Comparison of ENCODE assay signal across 22 cellular contexts in the genomic region with DNA sequence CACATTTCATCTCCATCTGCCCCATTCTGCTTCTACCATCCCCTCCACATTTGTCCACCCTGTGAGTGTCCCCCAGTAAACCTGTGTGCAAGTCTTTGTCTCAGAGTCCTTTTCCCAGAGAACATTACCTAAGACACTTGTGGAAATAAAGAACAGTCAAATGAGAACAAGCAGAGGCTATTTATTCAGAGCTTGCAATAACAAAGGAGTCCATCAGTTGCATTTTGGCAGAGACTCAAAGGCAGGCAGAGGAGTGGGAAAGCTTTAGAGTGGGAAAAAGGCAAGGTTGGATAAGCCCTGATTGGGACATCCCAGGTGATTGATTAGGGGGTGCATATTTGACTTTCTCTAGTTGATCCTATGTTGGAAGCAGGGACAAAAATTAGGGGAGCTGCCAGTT. TPM values are rescaled to one million over a fixed set of nuclear protein-coding genes. Genes with fewer than 3 reads are reported as not detected.
DNase-seq lines count a peak whose midpoint lies in the region; ATAC-seq and TF ChIP-seq lines count a peak whose summit lies in the region.
"Had no signal": no experiment of that assay in that cellular context is flagged by ENCODE, and none has a peak within 500 bp of the region (broad histone marks: within the 10 kb centered on the region; RNA-seq: fewer than 3 reads in every experiment).

No MANE protein-coding gene starts in this region.

- H3K36me3 ChIP-seq in right atrium auricular region, result no peaks in the 10 kb centered on the region
- no peaks in the 10 kb centered on the region for H3K36me3 ChIP-seq in ovary
- no peaks in the 10 kb centered on the region for H3K36me3 ChIP-seq in mucosa of descending colon (ENCODE audit: low read depth)
- H3K36me3 ChIP-seq: stomach, upper lobe of left lung had no signal

- ATAC-seq in Right ventricle myocardium superior (ENCODE audit: poor library complexity) (peak; percentile 47), mucosa of descending colon (no peak), HG02571 (IDR thresholded peaks at IDR 0.05; ENCODE audit: unreplicated experiment) (no peak)
- ATAC-seq: activated CD8-positive, alpha-beta memory T cell treated with anti-CD3 and anti-CD28 coated beads, Interleukin-2, amount 10 ng/mL, durations not matched to agents 7 days and 5 days; PC-3 had no signal

- in situ Hi-C loops in astrocyte of the spinal cord (cut with HindIII; ENCODE audit: low sequenced_read_pairs), result no loop called here

- H3K27me3 ChIP-seq in right atrium auricular region, result no peaks in the 10 kb centered on the region
- no peaks in the 10 kb centered on the region for H3K27me3 ChIP-seq in ovary
- H3K27me3 ChIP-seq: stomach, upper lobe of left lung had no signal

- no peaks in the 10 kb centered on the region for H3K9me3 ChIP-seq in right atrium auricular region
- H3K9me3 ChIP-seq in ovary, result no peaks in the 10 kb centered on the region
- H3K9me3 ChIP-seq in mucosa of descending colon, result no peaks in the 10 kb centered on the region
- H3K9me3 ChIP-seq: upper lobe of left lung had no signal

- H3K4me1 ChIP-seq in right atrium auricular region, result peaks cover 0 to 9% of the 10 kb centered on the region in 2 donors
- no peaks in the 10 kb centered on the region for H3K4me1 ChIP-seq in ovary (ENCODE audit: insufficient read depth)
- H3K4me1 ChIP-seq in mucosa of descending colon (ENCODE audit: low read depth), result no peaks in the 10 kb centered on the region
- H3K4me1 ChIP-seq: stomach, upper lobe of left lung had no signal

- TF ChIP-seq POLR2A in ovary (IDR thresholded peaks at IDR 0.05), result no peak

- no peak for TF ChIP-seq CTCF in right atrium auricular region (IDR thresholded peaks at IDR 0.05)
- no peak for TF ChIP-seq CTCF in astrocyte of the spinal cord (IDR thresholded peaks at IDR 0.05; ENCODE audit: low read depth, low read length)
- TF ChIP-seq CTCF in ovary (IDR thresholded peaks at IDR 0.05), result no peak
- TF ChIP-seq CTCF in mucosa of descending colon (IDR thresholded peaks at IDR 0.05), result no peak

- H3K27ac ChIP-seq in right atrium auricular region, result peak overlapping the region in 1 of 2 donors; percentile 20
- H3K27ac ChIP-seq in ovary, result no peak overlapping the region
- H3K27ac ChIP-seq: stomach, upper lobe of left lung had no signal

- DNase-seq in Right ventricle myocardium superior (no peak), right atrium auricular region (ENCODE audit: low spot score) (no peak), astrocyte of the spinal cord (ENCODE audit: low read depth, low spot score) (peak; percentile 53), iris pigment epithelial cell (ENCODE audit: low read depth) (peak; percentile 12), ovary (no peak), mucosa of descending colon (no peak), DMS53 (lab: John Stamatoyannopoulos, UW) (no peak)
- DNase-seq: activated CD4-positive, alpha-beta T cell treated with anti-CD3 and anti-CD28 coated beads for 48 hours; activated CD8-positive, alpha-beta memory T cell treated with anti-CD3 and anti-CD28 coated beads, Interleukin-2, amount 10 ng/mL, durations not matched to agents 7 days and 5 days; activated naive CD4-positive, alpha-beta T cell treated with anti-CD3 and anti-CD28 coated beads, Interleukin-2, amount 50 U/mL, for 16 hours; effector memory CD4-positive, alpha-beta T cell; GDM1; kidney glomerular epithelial cell; NCI-H1417; NCI-H2171 treated with DMSO at 0.1 percent for 48 hours; NCI-H526 treated with DMSO at 0.1 percent for 48 hours; nucleus accumbens; PC-3; stomach; upper lobe of left lung had no signal

- intact Hi-C loops in Right ventricle myocardium superior (cut with DNase I) (loop anchor here (5.0 kb wide), 1 partner anchor 78 kb away; no protein-coding TSS in a partner anchor), ovary (cut with DNase I) (no loop called here), mucosa of descending colon (cut with DNase I, micrococcal nuclease) (no loop called here)

- no peak overlapping the region for H3K4me3 ChIP-seq in right atrium auricular region
- no peak overlapping the region for H3K4me3 ChIP-seq in astrocyte of the spinal cord (ENCODE audit: low read depth, low read length)
- H3K4me3 ChIP-seq in ovary, result no peak overlapping the region
- no peak overlapping the region for H3K4me3 ChIP-seq in mucosa of descending colon
- H3K4me3 ChIP-seq: stomach, upper lobe of left lung had no signal

- no peak for TF ChIP-seq EP300 in ovary (IDR thresholded peaks at IDR 0.05)

RNA-seq across cellular contexts. Expression of gene PPFIBP1, which starts 18.2 kb away (rescaled TPM):
- total RNA-seq in Right ventricle myocardium superior, result 292 TPM
- total RNA-seq in right atrium auricular region, result 10 to 100 TPM; 65.2 to 66.0 TPM
- total RNA-seq in ovary, result 100 to 1,000 TPM; 105 to 216 (median 162) TPM
- 10 to 100 TPM; 61.3 to 93.9 TPM for polyA plus RNA-seq in ovary
- total RNA-seq in mucosa of descending colon, result 10 to 100 TPM; 37.0 to 79.4 (median 40.4) TPM

RNA-seq across cellular contexts. Expression of gene SMCO2, which starts 59.2 kb away (rescaled TPM):
- not detected for total RNA-seq in Right ventricle myocardium superior
- not detected for total RNA-seq in right atrium auricular region
- total RNA-seq in ovary, result not detected
- not detected for polyA plus RNA-seq in ovary
- total RNA-seq in mucosa of descending colon, result not detected
- polyA plus RNA-seq: CD14-positive monocyte had no signal

Comparison
In these comparisons a context has a peak if more than half of its experiments do, and no peak if none do; other contexts are left out.
1. DNase-seq: peak in astrocyte of the spinal cord (single experiment) and iris pigment epithelial cell (single experiment); none in Right ventricle myocardium superior (single experiment), right atrium auricular region (single experiment), ovary (0 of 5), mucosa of descending colon (0 of 3) and DMS53 (single experiment).